Comparison of ENCODE assay signal across 13 cellular contexts in the genomic region with DNA sequence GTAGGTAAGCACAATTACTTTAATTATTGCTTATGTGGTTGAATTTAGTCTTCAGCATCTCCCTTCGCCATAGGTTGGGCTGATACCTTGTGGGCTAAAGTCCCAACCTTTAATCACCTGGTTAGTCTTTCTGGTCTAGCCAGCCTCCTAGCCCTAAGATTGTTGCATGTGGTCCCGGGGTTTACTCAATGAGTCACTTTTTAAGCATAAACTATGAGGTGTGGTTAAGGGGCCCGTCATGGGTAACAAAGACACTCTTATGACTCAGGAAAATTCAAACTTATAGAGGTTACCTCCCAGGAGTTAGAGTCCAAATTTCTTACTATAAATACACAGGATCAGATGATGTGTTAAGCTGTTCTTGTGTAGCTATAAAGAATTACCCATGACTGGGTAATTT.
DNase-seq lines count a peak whose midpoint lies in the region; ATAC-seq and TF ChIP-seq lines count a peak whose summit lies in the region.
"Had no signal": no experiment of that assay in that cellular context is flagged by ENCODE, and none has a peak within 500 bp of the region (broad histone marks: within the 10 kb centered on the region; RNA-seq: fewer than 3 reads in every experiment).

No MANE protein-coding gene starts in this region.

- no peaks in the 10 kb centered on the region for H4K20me1 ChIP-seq in MM.1S (ENCODE audit: insufficient read depth, low read length)

- DNase-seq in MM.1S (peak; percentile 23), fibroblast of peridontal ligament (ENCODE audit: extremely low read depth) (peak; percentile 62), COR-L47 (lab: John Stamatoyannopoulos, UW) (no peak), amygdala (lab: John Stamatoyannopoulos, UW) (no peak), head of caudate nucleus (no peak)
- DNase-seq: activated CD4-positive, alpha-beta T cell treated with anti-CD3 and anti-CD28 coated beads, Interleukin-2, amount 50 U/mL, for 4 hours; H9; stimulated activated CD4-positive, alpha-beta T cell treated with anti-CD3 and anti-CD28 coated beads, Interleukin-15, amount 100 ng/mL, for 24 hours; thyroid gland had no signal

- peaks cover 49% of the 10 kb centered on the region for H3K4me1 ChIP-seq in MM.1S (ENCODE audit: low read length)
- H3K4me1 ChIP-seq: thyroid gland had no signal

- no peaks in the 10 kb centered on the region for H3K79me2 ChIP-seq in MM.1S (ENCODE audit: low read length)

- TF ChIP-seq CTCF in MM.1S (IDR thresholded peaks at IDR 0.05; ENCODE audit: low read length) = no peak

- no peaks in the 10 kb centered on the region for H3K9me3 ChIP-seq in MM.1S (replicated peaks; ENCODE audit: insufficient read depth, low read length)
- H3K9me3 ChIP-seq: thyroid gland had no signal

- no peak overlapping the region for H2AFZ ChIP-seq in MM.1S (ENCODE audit: low read length)

- ATAC-seq in GM18511 (IDR thresholded peaks at IDR 0.05; ENCODE audit: unreplicated experiment) (peak; percentile 81), HG02678 (IDR thresholded peaks at IDR 0.05; ENCODE audit: unreplicated experiment) (peak; percentile 51), GM19035 (IDR thresholded peaks at IDR 0.05; ENCODE audit: unreplicated experiment) (no peak)
- ATAC-seq: left lobe of liver had no signal

- H3K9ac ChIP-seq in MM.1S (ENCODE audit: low read length) = no peak overlapping the region

- H3K9me2 ChIP-seq in MM.1S (replicated peaks; ENCODE audit: insufficient read depth, low read length) = no peaks in the 10 kb centered on the region

- intact Hi-C loops in head of caudate nucleus (cut with DNase I) = no loop called here

- H3F3A ChIP-seq in MM.1S (ENCODE audit: insufficient read depth, low read length) = peaks cover 17% of the 10 kb centered on the region

- H3K36me3 ChIP-seq in MM.1S (replicated peaks; ENCODE audit: insufficient read depth, low read length) = no peaks in the 10 kb centered on the region
- H3K36me3 ChIP-seq: thyroid gland had no signal

- no peaks in the 10 kb centered on the region for H3K27me3 ChIP-seq in MM.1S (replicated peaks; ENCODE audit: insufficient read depth, low read length)
- H3K27me3 ChIP-seq: thyroid gland had no signal

- no peak overlapping the region for H3K4me3 ChIP-seq in MM.1S (ENCODE audit: low read length)
- H3K4me3 ChIP-seq: thyroid gland had no signal

- no peak overlapping the region for H3K4me2 ChIP-seq in MM.1S (ENCODE audit: low read depth, low read length)

- no peak overlapping the region for H3K27ac ChIP-seq in MM.1S (ENCODE audit: low read length)
- H3K27ac ChIP-seq: thyroid gland had no signal

Comparison
In these comparisons a context has a peak if more than half of its experiments do, and no peak if none do; other contexts are left out.
1. DNase-seq: peak in MM.1S (single experiment) and fibroblast of peridontal ligament (single experiment); none in COR-L47 (single experiment), amygdala (0 of 56) and head of caudate nucleus (0 of 42).